2 cellular contexts compared by ENCODE assay signal in the genomic region with DNA sequence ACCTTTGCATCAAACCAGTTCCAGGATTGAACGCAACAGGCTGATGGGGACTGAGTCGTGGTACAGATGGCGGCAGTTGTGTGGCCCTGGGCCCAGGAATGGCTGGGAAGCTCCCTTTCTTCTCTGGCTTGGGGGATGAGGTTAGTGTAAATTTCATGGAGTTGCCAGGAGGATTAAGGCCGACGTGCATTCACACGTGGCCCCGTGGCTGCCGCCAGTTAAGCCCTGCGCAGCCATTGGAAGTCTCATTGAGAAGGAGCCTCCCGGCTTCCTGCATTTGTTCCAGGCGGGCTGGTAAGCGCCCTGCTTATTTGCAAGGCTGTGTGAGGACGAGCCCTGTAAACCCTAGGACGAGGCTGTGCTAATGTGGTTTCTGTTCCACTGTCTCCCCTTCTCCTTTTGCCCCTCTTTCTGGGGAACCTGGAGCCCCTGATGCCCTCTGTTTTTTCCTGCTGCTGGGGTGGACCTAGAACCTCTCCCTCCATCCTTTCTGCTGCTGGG.
TF ChIP-seq lines count a peak whose summit lies in the region.

No MANE protein-coding gene starts in this region.

TF ChIP-seq in IMR-90, 13 proteins besides CTCF, POLR2A, EP300 and RAD21:
- TF ChIP-seq RCOR1 (IDR thresholded peaks at IDR 0.05; ENCODE audit: insufficient replicate concordance, low read length) (no peak), MAZ (IDR thresholded peaks at IDR 0.05; ENCODE audit: borderline replicate concordance, low read depth, low read length) (no peak), BHLHE40 (IDR thresholded peaks at IDR 0.05; ENCODE audit: low read depth, low read length) (no peak), NFE2L2 (IDR thresholded peaks at IDR 0.05; ENCODE audit: low read depth, low read length) (no peak), FOS (IDR thresholded peaks at IDR 0.05; ENCODE audit: low read depth, low read length) (no peak), RFX5 (IDR thresholded peaks at IDR 0.05; ENCODE audit: low read depth, low read length) (no peak), MAFK (IDR thresholded peaks at IDR 0.05; ENCODE audit: low read depth, low read length) (no peak), CEBPB (IDR thresholded peaks at IDR 0.05; ENCODE audit: low read depth, low read length) (no peak), CHD1 (IDR thresholded peaks at IDR 0.05; ENCODE audit: low read depth, low read length) (no peak), MXI1 (IDR thresholded peaks at IDR 0.05; ENCODE audit: borderline replicate concordance, low read depth, low read length) (no peak), SMC3 (IDR thresholded peaks at IDR 0.05; ENCODE audit: low read depth, low read length) (no peak)
- TF ChIP-seq, protein P1, sequence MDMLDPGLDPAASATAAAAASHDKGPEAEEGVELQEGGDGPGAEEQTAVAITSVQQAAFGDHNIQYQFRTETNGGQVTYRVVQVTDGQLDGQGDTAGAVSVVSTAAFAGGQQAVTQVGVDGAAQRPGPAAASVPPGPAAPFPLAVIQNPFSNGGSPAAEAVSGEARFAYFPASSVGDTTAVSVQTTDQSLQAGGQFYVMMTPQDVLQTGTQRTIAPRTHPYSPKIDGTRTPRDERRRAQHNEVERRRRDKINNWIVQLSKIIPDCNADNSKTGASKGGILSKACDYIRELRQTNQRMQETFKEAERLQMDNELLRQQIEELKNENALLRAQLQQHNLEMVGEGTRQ (IDR thresholded peaks at IDR 0.05; ENCODE audit: low read depth, low read length), result no peak
- TF ChIP-seq, protein P2, sequence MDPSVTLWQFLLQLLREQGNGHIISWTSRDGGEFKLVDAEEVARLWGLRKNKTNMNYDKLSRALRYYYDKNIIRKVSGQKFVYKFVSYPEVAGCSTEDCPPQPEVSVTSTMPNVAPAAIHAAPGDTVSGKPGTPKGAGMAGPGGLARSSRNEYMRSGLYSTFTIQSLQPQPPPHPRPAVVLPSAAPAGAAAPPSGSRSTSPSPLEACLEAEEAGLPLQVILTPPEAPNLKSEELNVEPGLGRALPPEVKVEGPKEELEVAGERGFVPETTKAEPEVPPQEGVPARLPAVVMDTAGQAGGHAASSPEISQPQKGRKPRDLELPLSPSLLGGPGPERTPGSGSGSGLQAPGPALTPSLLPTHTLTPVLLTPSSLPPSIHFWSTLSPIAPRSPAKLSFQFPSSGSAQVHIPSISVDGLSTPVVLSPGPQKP (IDR thresholded peaks at IDR 0.05; ENCODE audit: borderline replicate concordance, low read depth, low read length), result no peak
TF ChIP-seq in IMR-90: peak in this region for 0.

TF ChIP-seq in K562, 482 proteins besides CTCF, POLR2A, EP300 and RAD21 (continues in another document):
- TF ChIP-seq NONO (IDR thresholded peaks at IDR 0.05; ENCODE audit: low read depth in 2 of 2, low read length in 1 of 2), result peak in 1 of 2 experiments; percentile 22; a peak in 1 of 4 replicates
- TF ChIP-seq ZNF57 (CRISPR knock-in tag; IDR thresholded peaks at IDR 0.05), result no peak
- no peak for TF ChIP-seq ZNF174 (CRISPR knock-in tag; IDR thresholded peaks at IDR 0.05)
- TF ChIP-seq, protein P3, sequence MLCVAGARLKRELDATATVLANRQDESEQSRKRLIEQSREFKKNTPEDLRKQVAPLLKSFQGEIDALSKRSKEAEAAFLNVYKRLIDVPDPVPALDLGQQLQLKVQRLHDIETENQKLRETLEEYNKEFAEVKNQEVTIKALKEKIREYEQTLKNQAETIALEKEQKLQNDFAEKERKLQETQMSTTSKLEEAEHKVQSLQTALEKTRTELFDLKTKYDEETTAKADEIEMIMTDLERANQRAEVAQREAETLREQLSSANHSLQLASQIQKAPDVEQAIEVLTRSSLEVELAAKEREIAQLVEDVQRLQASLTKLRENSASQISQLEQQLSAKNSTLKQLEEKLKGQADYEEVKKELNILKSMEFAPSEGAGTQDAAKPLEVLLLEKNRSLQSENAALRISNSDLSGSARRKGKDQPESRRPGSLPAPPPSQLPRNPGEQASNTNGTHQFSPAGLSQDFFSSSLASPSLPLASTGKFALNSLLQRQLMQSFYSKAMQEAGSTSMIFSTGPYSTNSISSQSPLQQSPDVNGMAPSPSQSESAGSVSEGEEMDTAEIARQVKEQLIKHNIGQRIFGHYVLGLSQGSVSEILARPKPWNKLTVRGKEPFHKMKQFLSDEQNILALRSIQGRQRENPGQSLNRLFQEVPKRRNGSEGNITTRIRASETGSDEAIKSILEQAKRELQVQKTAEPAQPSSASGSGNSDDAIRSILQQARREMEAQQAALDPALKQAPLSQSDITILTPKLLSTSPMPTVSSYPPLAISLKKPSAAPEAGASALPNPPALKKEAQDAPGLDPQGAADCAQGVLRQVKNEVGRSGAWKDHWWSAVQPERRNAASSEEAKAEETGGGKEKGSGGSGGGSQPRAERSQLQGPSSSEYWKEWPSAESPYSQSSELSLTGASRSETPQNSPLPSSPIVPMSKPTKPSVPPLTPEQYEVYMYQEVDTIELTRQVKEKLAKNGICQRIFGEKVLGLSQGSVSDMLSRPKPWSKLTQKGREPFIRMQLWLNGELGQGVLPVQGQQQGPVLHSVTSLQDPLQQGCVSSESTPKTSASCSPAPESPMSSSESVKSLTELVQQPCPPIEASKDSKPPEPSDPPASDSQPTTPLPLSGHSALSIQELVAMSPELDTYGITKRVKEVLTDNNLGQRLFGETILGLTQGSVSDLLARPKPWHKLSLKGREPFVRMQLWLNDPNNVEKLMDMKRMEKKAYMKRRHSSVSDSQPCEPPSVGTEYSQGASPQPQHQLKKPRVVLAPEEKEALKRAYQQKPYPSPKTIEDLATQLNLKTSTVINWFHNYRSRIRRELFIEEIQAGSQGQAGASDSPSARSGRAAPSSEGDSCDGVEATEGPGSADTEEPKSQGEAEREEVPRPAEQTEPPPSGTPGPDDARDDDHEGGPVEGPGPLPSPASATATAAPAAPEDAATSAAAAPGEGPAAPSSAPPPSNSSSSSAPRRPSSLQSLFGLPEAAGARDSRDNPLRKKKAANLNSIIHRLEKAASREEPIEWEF (CRISPR knock-in tag; IDR thresholded peaks at IDR 0.05), result no peak
- TF ChIP-seq, protein P4, sequence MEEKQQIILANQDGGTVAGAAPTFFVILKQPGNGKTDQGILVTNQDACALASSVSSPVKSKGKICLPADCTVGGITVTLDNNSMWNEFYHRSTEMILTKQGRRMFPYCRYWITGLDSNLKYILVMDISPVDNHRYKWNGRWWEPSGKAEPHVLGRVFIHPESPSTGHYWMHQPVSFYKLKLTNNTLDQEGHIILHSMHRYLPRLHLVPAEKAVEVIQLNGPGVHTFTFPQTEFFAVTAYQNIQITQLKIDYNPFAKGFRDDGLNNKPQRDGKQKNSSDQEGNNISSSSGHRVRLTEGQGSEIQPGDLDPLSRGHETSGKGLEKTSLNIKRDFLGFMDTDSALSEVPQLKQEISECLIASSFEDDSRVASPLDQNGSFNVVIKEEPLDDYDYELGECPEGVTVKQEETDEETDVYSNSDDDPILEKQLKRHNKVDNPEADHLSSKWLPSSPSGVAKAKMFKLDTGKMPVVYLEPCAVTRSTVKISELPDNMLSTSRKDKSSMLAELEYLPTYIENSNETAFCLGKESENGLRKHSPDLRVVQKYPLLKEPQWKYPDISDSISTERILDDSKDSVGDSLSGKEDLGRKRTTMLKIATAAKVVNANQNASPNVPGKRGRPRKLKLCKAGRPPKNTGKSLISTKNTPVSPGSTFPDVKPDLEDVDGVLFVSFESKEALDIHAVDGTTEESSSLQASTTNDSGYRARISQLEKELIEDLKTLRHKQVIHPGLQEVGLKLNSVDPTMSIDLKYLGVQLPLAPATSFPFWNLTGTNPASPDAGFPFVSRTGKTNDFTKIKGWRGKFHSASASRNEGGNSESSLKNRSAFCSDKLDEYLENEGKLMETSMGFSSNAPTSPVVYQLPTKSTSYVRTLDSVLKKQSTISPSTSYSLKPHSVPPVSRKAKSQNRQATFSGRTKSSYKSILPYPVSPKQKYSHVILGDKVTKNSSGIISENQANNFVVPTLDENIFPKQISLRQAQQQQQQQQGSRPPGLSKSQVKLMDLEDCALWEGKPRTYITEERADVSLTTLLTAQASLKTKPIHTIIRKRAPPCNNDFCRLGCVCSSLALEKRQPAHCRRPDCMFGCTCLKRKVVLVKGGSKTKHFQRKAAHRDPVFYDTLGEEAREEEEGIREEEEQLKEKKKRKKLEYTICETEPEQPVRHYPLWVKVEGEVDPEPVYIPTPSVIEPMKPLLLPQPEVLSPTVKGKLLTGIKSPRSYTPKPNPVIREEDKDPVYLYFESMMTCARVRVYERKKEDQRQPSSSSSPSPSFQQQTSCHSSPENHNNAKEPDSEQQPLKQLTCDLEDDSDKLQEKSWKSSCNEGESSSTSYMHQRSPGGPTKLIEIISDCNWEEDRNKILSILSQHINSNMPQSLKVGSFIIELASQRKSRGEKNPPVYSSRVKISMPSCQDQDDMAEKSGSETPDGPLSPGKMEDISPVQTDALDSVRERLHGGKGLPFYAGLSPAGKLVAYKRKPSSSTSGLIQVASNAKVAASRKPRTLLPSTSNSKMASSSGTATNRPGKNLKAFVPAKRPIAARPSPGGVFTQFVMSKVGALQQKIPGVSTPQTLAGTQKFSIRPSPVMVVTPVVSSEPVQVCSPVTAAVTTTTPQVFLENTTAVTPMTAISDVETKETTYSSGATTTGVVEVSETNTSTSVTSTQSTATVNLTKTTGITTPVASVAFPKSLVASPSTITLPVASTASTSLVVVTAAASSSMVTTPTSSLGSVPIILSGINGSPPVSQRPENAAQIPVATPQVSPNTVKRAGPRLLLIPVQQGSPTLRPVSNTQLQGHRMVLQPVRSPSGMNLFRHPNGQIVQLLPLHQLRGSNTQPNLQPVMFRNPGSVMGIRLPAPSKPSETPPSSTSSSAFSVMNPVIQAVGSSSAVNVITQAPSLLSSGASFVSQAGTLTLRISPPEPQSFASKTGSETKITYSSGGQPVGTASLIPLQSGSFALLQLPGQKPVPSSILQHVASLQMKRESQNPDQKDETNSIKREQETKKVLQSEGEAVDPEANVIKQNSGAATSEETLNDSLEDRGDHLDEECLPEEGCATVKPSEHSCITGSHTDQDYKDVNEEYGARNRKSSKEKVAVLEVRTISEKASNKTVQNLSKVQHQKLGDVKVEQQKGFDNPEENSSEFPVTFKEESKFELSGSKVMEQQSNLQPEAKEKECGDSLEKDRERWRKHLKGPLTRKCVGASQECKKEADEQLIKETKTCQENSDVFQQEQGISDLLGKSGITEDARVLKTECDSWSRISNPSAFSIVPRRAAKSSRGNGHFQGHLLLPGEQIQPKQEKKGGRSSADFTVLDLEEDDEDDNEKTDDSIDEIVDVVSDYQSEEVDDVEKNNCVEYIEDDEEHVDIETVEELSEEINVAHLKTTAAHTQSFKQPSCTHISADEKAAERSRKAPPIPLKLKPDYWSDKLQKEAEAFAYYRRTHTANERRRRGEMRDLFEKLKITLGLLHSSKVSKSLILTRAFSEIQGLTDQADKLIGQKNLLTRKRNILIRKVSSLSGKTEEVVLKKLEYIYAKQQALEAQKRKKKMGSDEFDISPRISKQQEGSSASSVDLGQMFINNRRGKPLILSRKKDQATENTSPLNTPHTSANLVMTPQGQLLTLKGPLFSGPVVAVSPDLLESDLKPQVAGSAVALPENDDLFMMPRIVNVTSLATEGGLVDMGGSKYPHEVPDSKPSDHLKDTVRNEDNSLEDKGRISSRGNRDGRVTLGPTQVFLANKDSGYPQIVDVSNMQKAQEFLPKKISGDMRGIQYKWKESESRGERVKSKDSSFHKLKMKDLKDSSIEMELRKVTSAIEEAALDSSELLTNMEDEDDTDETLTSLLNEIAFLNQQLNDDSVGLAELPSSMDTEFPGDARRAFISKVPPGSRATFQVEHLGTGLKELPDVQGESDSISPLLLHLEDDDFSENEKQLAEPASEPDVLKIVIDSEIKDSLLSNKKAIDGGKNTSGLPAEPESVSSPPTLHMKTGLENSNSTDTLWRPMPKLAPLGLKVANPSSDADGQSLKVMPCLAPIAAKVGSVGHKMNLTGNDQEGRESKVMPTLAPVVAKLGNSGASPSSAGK (IDR thresholded peaks at IDR 0.05), result peak; percentile 22; the same call in 1 of the 2 replicates
- TF ChIP-seq YY1 (IDR thresholded peaks at IDR 0.05; ENCODE audit: borderline replicate concordance in 1 of 3, control insufficient read depth in 1 of 3, extremely low read depth in 1 of 3, insufficient read depth in 3 of 3, insufficient read length in 1 of 3, insufficient replicate concordance in 2 of 3, low read depth in 1 of 3, low read length in 2 of 3), result peak in 1 of 3 experiments; percentile 15
- TF ChIP-seq, protein P5, sequence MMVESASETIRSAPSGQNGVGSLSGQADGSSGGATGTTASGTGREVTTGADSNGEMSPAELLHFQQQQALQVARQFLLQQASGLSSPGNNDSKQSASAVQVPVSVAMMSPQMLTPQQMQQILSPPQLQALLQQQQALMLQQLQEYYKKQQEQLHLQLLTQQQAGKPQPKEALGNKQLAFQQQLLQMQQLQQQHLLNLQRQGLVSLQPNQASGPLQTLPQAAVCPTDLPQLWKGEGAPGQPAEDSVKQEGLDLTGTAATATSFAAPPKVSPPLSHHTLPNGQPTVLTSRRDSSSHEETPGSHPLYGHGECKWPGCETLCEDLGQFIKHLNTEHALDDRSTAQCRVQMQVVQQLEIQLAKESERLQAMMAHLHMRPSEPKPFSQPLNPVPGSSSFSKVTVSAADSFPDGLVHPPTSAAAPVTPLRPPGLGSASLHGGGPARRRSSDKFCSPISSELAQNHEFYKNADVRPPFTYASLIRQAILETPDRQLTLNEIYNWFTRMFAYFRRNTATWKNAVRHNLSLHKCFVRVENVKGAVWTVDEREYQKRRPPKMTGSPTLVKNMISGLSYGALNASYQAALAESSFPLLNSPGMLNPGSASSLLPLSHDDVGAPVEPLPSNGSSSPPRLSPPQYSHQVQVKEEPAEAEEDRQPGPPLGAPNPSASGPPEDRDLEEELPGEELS (CRISPR knock-in tag; IDR thresholded peaks at IDR 0.05; ENCODE audit: borderline replicate concordance), result peak; percentile 75; the same call in 1 of the 2 replicates
- TF ChIP-seq, protein P6, sequence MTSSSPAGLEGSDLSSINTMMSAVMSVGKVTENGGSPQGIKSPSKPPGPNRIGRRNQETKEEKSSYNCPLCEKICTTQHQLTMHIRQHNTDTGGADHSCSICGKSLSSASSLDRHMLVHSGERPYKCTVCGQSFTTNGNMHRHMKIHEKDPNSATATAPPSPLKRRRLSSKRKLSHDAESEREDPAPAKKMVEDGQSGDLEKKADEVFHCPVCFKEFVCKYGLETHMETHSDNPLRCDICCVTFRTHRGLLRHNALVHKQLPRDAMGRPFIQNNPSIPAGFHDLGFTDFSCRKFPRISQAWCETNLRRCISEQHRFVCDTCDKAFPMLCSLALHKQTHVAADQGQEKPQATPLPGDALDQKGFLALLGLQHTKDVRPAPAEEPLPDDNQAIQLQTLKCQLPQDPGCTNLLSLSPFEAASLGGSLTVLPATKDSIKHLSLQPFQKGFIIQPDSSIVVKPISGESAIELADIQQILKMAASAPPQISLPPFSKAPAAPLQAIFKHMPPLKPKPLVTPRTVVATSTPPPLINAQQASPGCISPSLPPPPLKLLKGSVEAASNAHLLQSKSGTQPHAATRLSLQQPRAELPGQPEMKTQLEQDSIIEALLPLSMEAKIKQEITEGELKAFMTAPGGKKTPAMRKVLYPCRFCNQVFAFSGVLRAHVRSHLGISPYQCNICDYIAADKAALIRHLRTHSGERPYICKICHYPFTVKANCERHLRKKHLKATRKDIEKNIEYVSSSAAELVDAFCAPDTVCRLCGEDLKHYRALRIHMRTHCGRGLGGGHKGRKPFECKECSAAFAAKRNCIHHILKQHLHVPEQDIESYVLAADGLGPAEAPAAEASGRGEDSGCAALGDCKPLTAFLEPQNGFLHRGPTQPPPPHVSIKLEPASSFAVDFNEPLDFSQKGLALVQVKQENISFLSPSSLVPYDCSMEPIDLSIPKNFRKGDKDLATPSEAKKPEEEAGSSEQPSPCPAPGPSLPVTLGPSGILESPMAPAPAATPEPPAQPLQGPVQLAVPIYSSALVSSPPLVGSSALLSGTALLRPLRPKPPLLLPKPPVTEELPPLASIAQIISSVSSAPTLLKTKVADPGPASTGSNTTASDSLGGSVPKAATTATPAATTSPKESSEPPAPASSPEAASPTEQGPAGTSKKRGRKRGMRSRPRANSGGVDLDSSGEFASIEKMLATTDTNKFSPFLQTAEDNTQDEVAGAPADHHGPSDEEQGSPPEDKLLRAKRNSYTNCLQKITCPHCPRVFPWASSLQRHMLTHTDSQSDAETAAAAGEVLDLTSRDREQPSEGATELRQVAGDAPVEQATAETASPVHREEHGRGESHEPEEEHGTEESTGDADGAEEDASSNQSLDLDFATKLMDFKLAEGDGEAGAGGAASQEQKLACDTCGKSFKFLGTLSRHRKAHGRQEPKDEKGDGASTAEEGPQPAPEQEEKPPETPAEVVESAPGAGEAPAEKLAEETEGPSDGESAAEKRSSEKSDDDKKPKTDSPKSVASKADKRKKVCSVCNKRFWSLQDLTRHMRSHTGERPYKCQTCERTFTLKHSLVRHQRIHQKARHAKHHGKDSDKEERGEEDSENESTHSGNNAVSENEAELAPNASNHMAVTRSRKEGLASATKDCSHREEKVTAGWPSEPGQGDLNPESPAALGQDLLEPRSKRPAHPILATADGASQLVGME (CRISPR knock-in tag; IDR thresholded peaks at IDR 0.05), result no peak
